19 cellular contexts compared by ENCODE assay signal in the genomic region with DNA sequence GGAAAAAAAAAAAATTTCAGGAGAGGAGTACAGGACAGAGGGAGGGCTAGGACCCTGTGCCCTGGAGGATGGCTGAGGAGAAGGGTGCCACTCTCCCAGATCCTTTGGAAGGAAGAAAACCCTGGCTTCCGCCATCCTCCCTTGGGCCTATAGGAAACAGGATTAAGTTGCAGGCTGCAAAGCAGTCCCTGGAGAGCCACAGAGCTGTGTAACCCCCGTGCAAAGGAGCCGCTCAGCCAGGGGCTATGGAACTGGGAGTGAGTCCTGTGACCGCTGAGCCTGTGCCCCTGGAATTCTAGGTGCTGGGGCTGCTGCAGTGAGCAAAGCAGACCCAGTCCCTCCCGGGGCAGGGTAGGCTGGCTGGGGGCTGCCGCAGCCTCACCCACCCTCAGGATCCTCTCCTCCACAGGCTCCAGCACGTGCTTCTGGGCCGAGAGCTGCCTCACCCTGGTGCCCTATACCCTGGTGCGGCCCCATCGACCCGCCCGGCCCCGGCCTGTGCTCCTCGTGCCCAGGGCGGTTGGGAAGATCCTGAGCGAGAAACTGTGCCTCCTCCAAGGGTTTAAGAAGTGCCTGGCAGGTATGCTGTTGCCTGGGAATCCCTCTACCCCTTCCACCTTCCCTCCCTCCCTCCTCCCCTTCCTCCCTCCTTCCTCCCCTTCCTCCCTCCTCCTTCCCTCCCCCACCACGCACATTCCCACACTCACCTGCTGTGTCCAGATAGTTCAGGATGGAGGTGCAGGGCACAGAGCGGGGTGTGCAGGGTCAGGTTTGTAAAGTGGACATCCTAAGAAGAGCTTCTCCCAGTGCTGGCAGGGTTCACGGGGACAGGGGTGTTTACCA. TPM values are rescaled to one million over a fixed set of nuclear protein-coding genes. Genes with fewer than 3 reads are reported as not detected.
DNase-seq lines count a peak whose midpoint lies in the region; ATAC-seq and TF ChIP-seq lines count a peak whose summit lies in the region.
"Had no signal": no experiment of that assay in that cellular context is flagged by ENCODE, and none has a peak within 500 bp of the region (broad histone marks: within the 10 kb centered on the region; RNA-seq: fewer than 3 reads in every experiment).

No MANE protein-coding gene starts in this region.

- peaks cover 3% of the 10 kb centered on the region; the same call in 1 of the 2 replicates for H3K9me1 ChIP-seq in IMR-90 (ENCODE audit: insufficient read depth, low read length)

- no peak overlapping the region for H2AK9ac ChIP-seq in IMR-90 (replicated peaks; ENCODE audit: low read depth, low read length, poor library complexity)

- DNase-seq in D341Med (ENCODE audit: low spot score): peak; percentile 80
- no peak for DNase-seq in IMR-90
- no peak for DNase-seq in neural crest cell (ENCODE audit: low read depth, low spot score)
- no peak for DNase-seq in stimulated activated CD4-positive, alpha-beta T cell treated with anti-CD3 and anti-CD28 coated beads, Interleukin-12 subunit alpha, Interleukin-12 subunit beta, amount 100 ng/mL, for 4 hours
- DNase-seq in effector CD8-positive, alpha-beta T cell (lab: John Stamatoyannopoulos, UW): no peak
- DNase-seq: Calu3; CD4-positive, alpha-beta memory T cell; DMS79; MV-4-11; NCI-H1417; NCI-H187; NCI-H2107; NCI-H226 had no signal

- no peak overlapping the region for H3K23ac ChIP-seq in IMR-90 (ENCODE audit: low read depth, low read length)

- ATAC-seq in IMR-90 (ENCODE audit: low read depth) (no peak), GM19395 (IDR thresholded peaks at IDR 0.05; ENCODE audit: unreplicated experiment) (no peak)
- peak; percentile 3 for ATAC-seq in activated T-helper 17 cell treated with anti-CD3 and anti-CD28 coated beads, Interleukin-2, amount 50 U/mL, for 72 hours (replicated peaks)

- H3K4me1 ChIP-seq in IMR-90 (ENCODE audit: control insufficient read depth, insufficient read depth, low read length): no peaks in the 10 kb centered on the region
- H3K4me1 ChIP-seq: SJSA1 had no signal

- no peak overlapping the region for H3K9ac ChIP-seq in IMR-90 (ENCODE audit: low read depth, low read length)
- H3K9ac ChIP-seq: BLaER1, KMS-11 had no signal

- in situ Hi-C loops in IMR-90 (cut with MboI; ENCODE audit: low sequenced_read_pairs): no loop called here

- BruUV-seq in IMR-90 (replicated peaks; lab: Mats Ljungman, UMichigan): no TSS peak

- no peaks in the 10 kb centered on the region for H3K79me1 ChIP-seq in IMR-90 (ENCODE audit: low read depth in 1 of 2, low read length in 2 of 2)

- H4K8ac ChIP-seq in IMR-90 (ENCODE audit: low read depth in 2 of 2, low read length in 2 of 2): no peak overlapping the region

- no peak overlapping the region for H3K4me3 ChIP-seq in IMR-90 (ENCODE audit: insufficient read depth, low read depth, low read length)
- H3K4me3 ChIP-seq: A549, BLaER1, SJSA1 had no signal

- H3K4ac ChIP-seq in IMR-90 (ENCODE audit: low read depth, low read length): no peak overlapping the region

- H3K4me3 Mint-ChIP-seq in activated T-helper 17 cell treated with anti-CD3 and anti-CD28 coated beads, Interleukin-2, amount 50 U/mL, for 72 hours: no peak overlapping the region
- H3K4me3 Mint-ChIP-seq in neural crest cell: no peak overlapping the region
- H3K4me3 Mint-ChIP-seq: CD4-positive, alpha-beta memory T cell had no signal

- no peak overlapping the region for H2BK5ac ChIP-seq in IMR-90 (ENCODE audit: low read depth, low read length, poor library complexity, severe bottlenecking)

- no peaks in the 10 kb centered on the region for H3K27me3 Mint-ChIP-seq in activated T-helper 17 cell treated with anti-CD3 and anti-CD28 coated beads, Interleukin-2, amount 50 U/mL, for 72 hours
- no peaks in the 10 kb centered on the region for H3K27me3 Mint-ChIP-seq in neural crest cell (ENCODE audit: low read depth)
- H3K27me3 Mint-ChIP-seq: CD4-positive, alpha-beta memory T cell had no signal

- peak overlapping the region; percentile 14 for H2AFZ ChIP-seq in IMR-90 (replicated peaks; ENCODE audit: low read length, poor library complexity)

- no peak overlapping the region for H3K4me2 ChIP-seq in IMR-90 (ENCODE audit: low read depth, low read length)
- H3K4me2 ChIP-seq: A549, BLaER1, KMS-11 had no signal

- H3K36me3 ChIP-seq in IMR-90 (ENCODE audit: control insufficient read depth, insufficient read depth, low read length): peaks cover 14% of the 10 kb centered on the region
- H3K36me3 ChIP-seq: BLaER1 had no signal

- no peaks in the 10 kb centered on the region for H3K9me3 Mint-ChIP-seq in activated T-helper 17 cell treated with anti-CD3 and anti-CD28 coated beads, Interleukin-2, amount 50 U/mL, for 72 hours
- no peaks in the 10 kb centered on the region for H3K9me3 Mint-ChIP-seq in neural crest cell
- H3K9me3 Mint-ChIP-seq: CD4-positive, alpha-beta memory T cell had no signal

- TF ChIP-seq CTCF in IMR-90 (conservative IDR thresholded peaks at IDR 0.05; ENCODE audit: low read depth, low read length) (no peak), neural crest cell (conservative IDR thresholded peaks at IDR 0.05) (no peak)

- WGBS in IMR-90 (ENCODE audit: extremely low coverage in 2 of 2, insufficient read length in 1 of 2), 2 experiments: 79% methylated on average over 4 of the region's 19 CpGs; no CpG with 5 or more reads in 1 of the 2 experiments

- H3K27ac ChIP-seq in IMR-90 (ENCODE audit: insufficient read depth, low read length): no peak overlapping the region
- H3K27ac ChIP-seq: BLaER1, KMS-11, SJSA1 had no signal

- no peak overlapping the region for H3K27ac Mint-ChIP-seq in activated T-helper 17 cell treated with anti-CD3 and anti-CD28 coated beads, Interleukin-2, amount 50 U/mL, for 72 hours
- peak overlapping the region; percentile 27 for H3K27ac Mint-ChIP-seq in neural crest cell (ENCODE audit: unreplicated experiment)

- H2AK5ac ChIP-seq in IMR-90 (ENCODE audit: low read depth, low read length): no peak overlapping the region

- CTCF ChIA-PET in IMR-90 (lab: Yijun Ruan, JAX): no interaction called here

- no peak overlapping the region for H2BK120ac ChIP-seq in IMR-90 (ENCODE audit: low read depth, low read length)

- H3K9me3 ChIP-seq in IMR-90 (ENCODE audit: control insufficient read depth, insufficient read depth, low read length): no peaks in the 10 kb centered on the region
- H3K9me3 ChIP-seq: A549, BLaER1, SJSA1 had no signal

- TF ChIP-seq POLR2A in IMR-90 (IDR thresholded peaks at IDR 0.05; ENCODE audit: low read depth, low read length): no peak

- POLR2A ChIA-PET in IMR-90 (lab: Charles Lee; ENCODE audit: unreplicated experiment): no interaction called here

- dilution Hi-C loops in IMR-90 (cut with HindIII; ENCODE audit: low sequenced_read_pairs, unreplicated experiment): no loop called here

- no peak overlapping the region for H4K5ac ChIP-seq in IMR-90 (ENCODE audit: low read depth, low read length)

- H2BK20ac ChIP-seq in IMR-90 (ENCODE audit: low read depth, low read length): no peak overlapping the region

- H3K56ac ChIP-seq in IMR-90 (ENCODE audit: extremely low read depth, insufficient read depth, low read length): no peak overlapping the region

- no peaks in the 10 kb centered on the region for H3K27me3 ChIP-seq in IMR-90 (ENCODE audit: control insufficient read depth, insufficient read depth, low read length)
- H3K27me3 ChIP-seq: BLaER1, SJSA1 had no signal

- no peak overlapping the region for H3K14ac ChIP-seq in IMR-90 (replicated peaks; ENCODE audit: low read depth, low read length)

- no peaks in the 10 kb centered on the region; the same call in none of the 2 replicates for H4K20me1 ChIP-seq in IMR-90 (ENCODE audit: insufficient read depth, low read length)
- H4K20me1 ChIP-seq: BLaER1 had no signal

- no peak overlapping the region for H4K91ac ChIP-seq in IMR-90 (ENCODE audit: insufficient read depth, low read depth, low read length)

- H3K4me1 Mint-ChIP-seq in activated T-helper 17 cell treated with anti-CD3 and anti-CD28 coated beads, Interleukin-2, amount 50 U/mL, for 72 hours: no peaks in the 10 kb centered on the region
- no peaks in the 10 kb centered on the region for H3K4me1 Mint-ChIP-seq in neural crest cell

- H2BK15ac ChIP-seq in IMR-90 (ENCODE audit: low read depth, low read length): no peak overlapping the region

- H3K18ac ChIP-seq in IMR-90 (ENCODE audit: low read depth, low read length): no peak overlapping the region

- peaks cover 8% of the 10 kb centered on the region for H3K36me3 Mint-ChIP-seq in activated T-helper 17 cell treated with anti-CD3 and anti-CD28 coated beads, Interleukin-2, amount 50 U/mL, for 72 hours (ENCODE audit: low read depth)
- no peaks in the 10 kb centered on the region for H3K36me3 Mint-ChIP-seq in neural crest cell (ENCODE audit: low read depth)

- intact Hi-C loops in IMR-90 (cut with micrococcal nuclease): no loop called here

- TF ChIP-seq RAD21 in IMR-90 (IDR thresholded peaks at IDR 0.05; ENCODE audit: low read length): no peak

RNA-seq across cellular contexts. Expression of a gene that starts 15.3 kb away (rescaled TPM):
- total RNA-seq in IMR-90 (2012; rRNA removed) (3.0 and 3.9 TPM in 2 replicates), neural crest cell (31.8 and 32.8 TPM in 2 replicates)
- polyA plus RNA-seq in IMR-90 (2012; rRNA removed): 41.5 TPM in 2 replicates
- polyA plus RNA-seq in IMR-90 (2012; cell fraction: cytosol; rRNA removed): 45.7 and 54.0 TPM in 2 replicates
- 159 and 195 TPM in 2 replicates for polyA plus RNA-seq in IMR-90 (2012; cell fraction: nucleus; rRNA removed; ENCODE audit: low replicate concordance)
- total RNA-seq in activated T-helper 17 cell treated with anti-CD3 and anti-CD28 coated beads, Interleukin-2, amount 50 U/mL, for 72 hours: 10 to 100 TPM; 45.7 to 63.6 TPM

RNA-seq across cellular contexts. Expression of a gene that starts 15.4 kb away (rescaled TPM):
- total RNA-seq in IMR-90 (2012; rRNA removed): 2.2 and 3.2 TPM in 2 replicates
- 15.6 and 17.2 TPM in 2 replicates for polyA plus RNA-seq in IMR-90 (2012; rRNA removed)
- 7.8 and 15.2 TPM in 2 replicates for polyA plus RNA-seq in IMR-90 (2012; cell fraction: cytosol; rRNA removed)
- polyA plus RNA-seq in IMR-90 (2012; cell fraction: nucleus; rRNA removed; ENCODE audit: low replicate concordance): 43.1 and 103 TPM in 2 replicates
- total RNA-seq in activated T-helper 17 cell treated with anti-CD3 and anti-CD28 coated beads, Interleukin-2, amount 50 U/mL, for 72 hours: 10 to 100 TPM; 23.5 to 37.3 TPM
- 23.6 and 27.7 TPM in 2 replicates for total RNA-seq in neural crest cell

RNA-seq across cellular contexts. Expression of a gene that starts 35.0 kb away (rescaled TPM):
- not detected in 2 replicates for total RNA-seq in IMR-90 (2012; rRNA removed)
- not detected in 2 replicates for polyA plus RNA-seq in IMR-90 (2012; rRNA removed)
- not detected in 2 replicates for polyA plus RNA-seq in IMR-90 (2012; cell fraction: cytosol; rRNA removed)
- 0.02 and 0.09 TPM in 2 replicates for polyA plus RNA-seq in IMR-90 (2012; cell fraction: nucleus; rRNA removed; ENCODE audit: low replicate concordance)
- total RNA-seq in activated T-helper 17 cell treated with anti-CD3 and anti-CD28 coated beads, Interleukin-2, amount 50 U/mL, for 72 hours: not detected
- 1.3 and 1.7 TPM in 2 replicates for total RNA-seq in neural crest cell
- total RNA-seq: SJSA1 had no signal

RNA-seq across cellular contexts. Expression of a gene that starts 55.8 kb away (rescaled TPM):
- 36.0 and 37.5 TPM in 2 replicates for total RNA-seq in IMR-90 (2012; rRNA removed)
- polyA plus RNA-seq in IMR-90 (2012; rRNA removed): 20.8 and 23.4 TPM in 2 replicates
- polyA plus RNA-seq in IMR-90 (2012; cell fraction: cytosol; rRNA removed): 11.3 and 20.0 TPM in 2 replicates
- 95.6 and 134 TPM in 2 replicates for polyA plus RNA-seq in IMR-90 (2012; cell fraction: nucleus; rRNA removed; ENCODE audit: low replicate concordance)
- total RNA-seq in activated T-helper 17 cell treated with anti-CD3 and anti-CD28 coated beads, Interleukin-2, amount 50 U/mL, for 72 hours: 1,000 to 10,000 TPM; 1,022 to 1,405 TPM
- total RNA-seq in neural crest cell: 29.6 and 31.9 TPM in 2 replicates

RNA-seq across cellular contexts. Expression of a gene that starts 57.9 kb away (rescaled TPM):
- total RNA-seq in IMR-90 (2012; rRNA removed): 97.1 and 110 TPM in 2 replicates
- polyA plus RNA-seq in IMR-90 (2012; rRNA removed): 82.4 and 85.3 TPM in 2 replicates
- polyA plus RNA-seq in IMR-90 (2012; cell fraction: cytosol; rRNA removed): 64.2 and 83.7 TPM in 2 replicates
- polyA plus RNA-seq in IMR-90 (2012; cell fraction: nucleus; rRNA removed; ENCODE audit: low replicate concordance): 46.8 and 170 TPM in 2 replicates
- total RNA-seq in activated T-helper 17 cell treated with anti-CD3 and anti-CD28 coated beads, Interleukin-2, amount 50 U/mL, for 72 hours: 100 to 1,000 TPM; 141 to 182 TPM
- 135 and 141 TPM in 2 replicates for total RNA-seq in neural crest cell
